8 cellular contexts compared by ENCODE assay signal in the genomic region with DNA sequence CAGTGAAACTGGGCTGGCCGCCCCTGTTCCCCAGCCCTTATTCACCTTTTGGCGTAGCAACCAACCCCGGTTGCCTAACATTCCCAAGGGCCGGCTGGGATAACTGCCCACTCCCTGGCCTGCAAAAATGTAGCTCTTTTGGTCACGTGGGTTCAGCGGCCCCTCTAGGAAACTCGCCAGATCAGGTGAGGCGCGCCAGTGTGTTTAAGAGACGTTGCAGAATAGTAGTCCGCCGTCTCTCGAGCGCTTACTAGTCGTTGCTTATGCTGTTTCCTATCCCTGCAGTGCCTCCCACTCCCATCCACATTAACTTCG. TPM values are rescaled to one million over a fixed set of nuclear protein-coding genes. Genes with fewer than 3 reads are reported as not detected.
DNase-seq lines count a peak whose midpoint lies in the region; ATAC-seq and TF ChIP-seq lines count a peak whose summit lies in the region.

No MANE protein-coding gene starts in this region.

- H3K27me3 ChIP-seq in DND-41 (ENCODE audit: insufficient read depth, low read length, poor library complexity): no peaks in the 10 kb centered on the region

- no peak for TF ChIP-seq CTCF in DND-41 (IDR thresholded peaks at IDR 0.05; ENCODE audit: borderline replicate concordance, extremely low read depth, low read length, poor library complexity, severe bottlenecking)
- TF ChIP-seq CTCF in epithelial cell of proximal tubule (conservative IDR thresholded peaks at IDR 0.05; ENCODE audit: low read depth, low read length): no peak

- H3K4me3 ChIP-seq in DND-41 (ENCODE audit: low read depth in 1 of 2, low read length in 2 of 2) (peak overlapping the region; percentile 82 to 85), epithelial cell of proximal tubule (ENCODE audit: low read depth, low read length) (peak overlapping the region; percentile 96)

- peaks cover 61% of the 10 kb centered on the region for H3K4me1 ChIP-seq in DND-41 (ENCODE audit: insufficient read depth, low read length)

- peaks cover 78% of the 10 kb centered on the region for H3K79me2 ChIP-seq in DND-41 (ENCODE audit: insufficient read depth, low read length)

- H3K36me3 ChIP-seq in DND-41 (ENCODE audit: insufficient read depth, low read length): peaks cover 20% of the 10 kb centered on the region

- peak overlapping the region; percentile 91 for H2AFZ ChIP-seq in DND-41 (ENCODE audit: low read depth, low read length)

- H3K9me3 ChIP-seq in DND-41 (ENCODE audit: insufficient read depth, low read length, severe bottlenecking): no peaks in the 10 kb centered on the region

- H3K4me2 ChIP-seq in DND-41 (ENCODE audit: insufficient read depth, low read length): peak overlapping the region; percentile 74

- ATAC-seq in DND-41 (ENCODE audit: insufficient read depth, low read depth) (0 out of 3 replicates have a peak, but pooled peaks have one; percentile 5), HG03175 (IDR thresholded peaks at IDR 0.05; ENCODE audit: unreplicated experiment) (peak; percentile 8), HG03039 (IDR thresholded peaks at IDR 0.05; ENCODE audit: unreplicated experiment) (no peak)

- H3K27ac ChIP-seq in DND-41 (ENCODE audit: low read length): peak overlapping the region; percentile 96

- peak; percentile 68 for DNase-seq in DND-41
- peak; percentile 80 for DNase-seq in NCI-H82 (lab: John Stamatoyannopoulos, UW)
- DNase-seq in activated CD8-positive, alpha-beta memory T cell treated with anti-CD3 and anti-CD28 coated beads, Interleukin-2, amount 50 U/mL, for 48 hours: peak; percentile 80
- no peak for DNase-seq in epithelial cell of proximal tubule (ENCODE audit: low read depth)
- peak; percentile 79 for DNase-seq in mucosa of gallbladder (ENCODE audit: low spot score)
- DNase-seq in stimulated activated CD8-positive, alpha-beta memory T cell treated with anti-CD3 and anti-CD28 coated beads, Interleukin-4, amount 100 ng/mL, for 48 hours: peak; percentile 74

- H4K20me1 ChIP-seq in DND-41 (ENCODE audit: insufficient read depth, low read length): peaks cover 34% of the 10 kb centered on the region

- peak overlapping the region; percentile 86 for H3K9ac ChIP-seq in DND-41 (ENCODE audit: low read depth, low read length)

RNA-seq across cellular contexts. Expression of gene CEP57, which starts 0.6 kb away (rescaled TPM):
- total RNA-seq in epithelial cell of proximal tubule (41.0 and 46.1 TPM in 2 replicates), mucosa of gallbladder (82.9 TPM)

RNA-seq across cellular contexts. Expression of gene FAM76B, which starts 1.3 kb away (rescaled TPM):
- total RNA-seq in epithelial cell of proximal tubule (20.1 and 21.9 TPM in 2 replicates), mucosa of gallbladder (24.2 TPM)
